ENCODE assay signal across 30 cellular contexts in genomic region chr14:71454513-71455332, GRCh38.
A peak's percentile ranks its signal among the peaks of the same experiment; 100 is the strongest.
DNase-seq lines count a peak whose midpoint lies in the region; ATAC-seq, FAIRE-seq and TF ChIP-seq lines count a peak whose summit lies in the region.
"Had no signal": no experiment of that assay in that cellular context is flagged by ENCODE, and none has a peak within 500 bp of the region (broad histone marks: within the 10 kb centered on the region; RNA-seq: fewer than 3 reads in every experiment).

No MANE protein-coding gene starts in this region.

- H3K4me3 ChIP-seq in PC-3 (ENCODE audit: low read length) (no peak overlapping the region), small intestine (ENCODE audit: low read depth in 1 of 2, low read length in 2 of 2) (no peak overlapping the region), left lung (no peak overlapping the region), suprapubic skin (no peak overlapping the region)
- H3K4me3 ChIP-seq: heart right ventricle, Peyer's patch, SJCRH30, smooth muscle cell, upper lobe of left lung had no signal

- peaks cover 81% of the 10 kb centered on the region for H3K79me2 ChIP-seq in PC-3 (ENCODE audit: low read length)

- TF ChIP-seq EP300 in suprapubic skin (IDR thresholded peaks at IDR 0.05): no peak

- H3K4me1 ChIP-seq in PC-3 (ENCODE audit: insufficient read depth, low read length) (peaks cover 48% of the 10 kb centered on the region), small intestine (ENCODE audit: control insufficient read depth in 2 of 2, insufficient read depth in 1 of 2, low read depth in 1 of 2, low read length in 1 of 2) (no peaks in the 10 kb centered on the region), left lung (peaks cover 0 to 8% of the 10 kb centered on the region in 2 donors), suprapubic skin (no peaks in the 10 kb centered on the region)
- H3K4me1 ChIP-seq: BE2C, SJCRH30 had no signal

- WGBS in small intestine, 3 donors: 19 to 63% (median 48%) methylated on average over 6 of the region's 6 CpGs
- WGBS in suprapubic skin: 74% methylated on average over 6 of the region's 6 CpGs

- H3F3A ChIP-seq in PC-3 (ENCODE audit: low read length, unreplicated experiment): no peaks in the 10 kb centered on the region

- TF ChIP-seq CTCF in PC-3 (conservative IDR thresholded peaks at IDR 0.05; ENCODE audit: low read depth, low read length): no peak
- no peak for TF ChIP-seq CTCF in left lung (IDR thresholded peaks at IDR 0.05)
- no peak for TF ChIP-seq CTCF in suprapubic skin (IDR thresholded peaks at IDR 0.05)

- H3K9me3 ChIP-seq in PC-3 (ENCODE audit: low read length) (no peaks in the 10 kb centered on the region), small intestine (ENCODE audit: control insufficient read depth, low read depth) (no peaks in the 10 kb centered on the region), left lung (no peaks in the 10 kb centered on the region), suprapubic skin (no peaks in the 10 kb centered on the region)
- H3K9me3 ChIP-seq: BE2C, Peyer's patch, SJCRH30, upper lobe of left lung had no signal

- intact Hi-C loops in PC-3 (cut with micrococcal nuclease): no loop called here
- intact Hi-C loops in left colon (cut with DNase I, micrococcal nuclease): no loop called here
- intact Hi-C loops in left lung (cut with DNase I): no loop called here

- FAIRE-seq in small intestine (lab: Jason Lieb, UNC): no peak

- POLR2A ChIA-PET in activated naive CD8-positive, alpha-beta T cell treated with anti-CD3 and anti-CD28 coated beads, Interleukin-2, amount 10 ng/mL, durations not matched to agents 7 days and 5 days (lab: Charles Lee): interaction anchor here (0.5 kb wide), 1 partner anchor 1672 kb away, joined by 3 read pairs; no protein-coding TSS in a partner anchor
- POLR2A ChIA-PET in PC-3 (lab: Charles Lee; ENCODE audit: unreplicated experiment): no interaction called here

- ATAC-seq in activated naive CD8-positive, alpha-beta T cell treated with anti-CD3 and anti-CD28 coated beads, Interleukin-2, amount 10 ng/mL, durations not matched to agents 7 days and 5 days (ENCODE audit: low read depth): no peak
- no peak for ATAC-seq in activated naive CD8-positive, alpha-beta T cell treated with anti-CD3 and anti-CD28 coated beads, Interleukin-2, amount 50 U/mL, for 24 hours
- ATAC-seq in PC-3: peak; percentile 25
- ATAC-seq in left colon: peak; percentile 55
- ATAC-seq in left lung: no peak
- ATAC-seq: esophagus mucosa, heart right ventricle had no signal

- BruUV-seq in PC-3 (replicated peaks; lab: Mats Ljungman, UMichigan): no TSS peak

- H3K4me3 Mint-ChIP-seq in activated naive CD8-positive, alpha-beta T cell treated with anti-CD3 and anti-CD28 coated beads, Interleukin-2, amount 10 ng/mL, durations not matched to agents 7 days and 5 days: no peak overlapping the region
- no peak overlapping the region for H3K4me3 Mint-ChIP-seq in activated naive CD8-positive, alpha-beta T cell treated with anti-CD3 and anti-CD28 coated beads, Interleukin-2, amount 50 U/mL, for 24 hours
- H3K4me3 Mint-ChIP-seq: activated CD4-positive, alpha-beta memory T cell treated with anti-CD3 and anti-CD28 coated beads, Interleukin-2, amount 10 ng/mL, durations not matched to agents 7 days and 5 days; CD8-positive, alpha-beta memory T cell; endodermal cell; naive B cell had no signal

- H3K4me1 Mint-ChIP-seq in activated naive CD8-positive, alpha-beta T cell treated with anti-CD3 and anti-CD28 coated beads, Interleukin-2, amount 10 ng/mL, durations not matched to agents 7 days and 5 days: peaks cover 13% of the 10 kb centered on the region
- H3K4me1 Mint-ChIP-seq in activated naive CD8-positive, alpha-beta T cell treated with anti-CD3 and anti-CD28 coated beads, Interleukin-2, amount 50 U/mL, for 24 hours: peaks cover 14% of the 10 kb centered on the region

- H3K9me3 Mint-ChIP-seq in activated naive CD8-positive, alpha-beta T cell treated with anti-CD3 and anti-CD28 coated beads, Interleukin-2, amount 10 ng/mL, durations not matched to agents 7 days and 5 days: peaks cover 3% of the 10 kb centered on the region
- no peaks in the 10 kb centered on the region for H3K9me3 Mint-ChIP-seq in activated naive CD8-positive, alpha-beta T cell treated with anti-CD3 and anti-CD28 coated beads, Interleukin-2, amount 50 U/mL, for 24 hours
- H3K9me3 Mint-ChIP-seq: CD8-positive, alpha-beta memory T cell had no signal

- CTCF ChIA-PET in PC-3 (lab: Charles Lee): no interaction called here

- H3K27me3 ChIP-seq in PC-3 (ENCODE audit: low read length) (no peaks in the 10 kb centered on the region), small intestine (ENCODE audit: control insufficient read depth in 2 of 2, insufficient read depth in 2 of 2, low read length in 2 of 2) (no peaks in the 10 kb centered on the region), left lung (no peaks in the 10 kb centered on the region), suprapubic skin (no peaks in the 10 kb centered on the region)
- H3K27me3 ChIP-seq: BE2C, heart right ventricle, Peyer's patch, SJCRH30, upper lobe of left lung had no signal

- peaks cover 9% of the 10 kb centered on the region for H3K36me3 Mint-ChIP-seq in activated naive CD8-positive, alpha-beta T cell treated with anti-CD3 and anti-CD28 coated beads, Interleukin-2, amount 10 ng/mL, durations not matched to agents 7 days and 5 days
- peaks cover 13% of the 10 kb centered on the region for H3K36me3 Mint-ChIP-seq in activated naive CD8-positive, alpha-beta T cell treated with anti-CD3 and anti-CD28 coated beads, Interleukin-2, amount 50 U/mL, for 24 hours (ENCODE audit: low read depth)

- no peak overlapping the region for H2AFZ ChIP-seq in PC-3 (ENCODE audit: low read length)

- no peak overlapping the region for H3K4me2 ChIP-seq in PC-3 (ENCODE audit: low read length)
- H3K4me2 ChIP-seq: smooth muscle cell had no signal

- H3K9me2 ChIP-seq in PC-3 (replicated peaks; ENCODE audit: low read length): no peaks in the 10 kb centered on the region

- no peak overlapping the region for H3K9ac ChIP-seq in PC-3 (ENCODE audit: low read length)

- no peak overlapping the region for H3K27ac ChIP-seq in PC-3 (ENCODE audit: low read length)
- H3K27ac ChIP-seq in small intestine (ENCODE audit: low read depth in 1 of 2, low read length in 1 of 2): no peak overlapping the region
- no peak overlapping the region for H3K27ac ChIP-seq in left lung
- no peak overlapping the region for H3K27ac ChIP-seq in suprapubic skin
- H3K27ac ChIP-seq: heart right ventricle, Peyer's patch, SJCRH30, upper lobe of left lung had no signal

- peak overlapping the region; percentile 17 for H3K27ac Mint-ChIP-seq in activated naive CD8-positive, alpha-beta T cell treated with anti-CD3 and anti-CD28 coated beads, Interleukin-2, amount 10 ng/mL, durations not matched to agents 7 days and 5 days
- no peak overlapping the region for H3K27ac Mint-ChIP-seq in activated naive CD8-positive, alpha-beta T cell treated with anti-CD3 and anti-CD28 coated beads, Interleukin-2, amount 50 U/mL, for 24 hours
- H3K27ac Mint-ChIP-seq: activated CD4-positive, alpha-beta memory T cell treated with anti-CD3 and anti-CD28 coated beads, Interleukin-2, amount 10 ng/mL, durations not matched to agents 7 days and 5 days; endodermal cell had no signal

- H3K36me3 ChIP-seq in PC-3 (ENCODE audit: low read depth, low read length) (no peaks in the 10 kb centered on the region), small intestine (ENCODE audit: control insufficient read depth in 2 of 2, insufficient read depth in 2 of 2, low read length in 2 of 2) (no peaks in the 10 kb centered on the region), left lung (no peaks in the 10 kb centered on the region), suprapubic skin (no peaks in the 10 kb centered on the region)
- H3K36me3 ChIP-seq: BE2C, heart right ventricle, Peyer's patch, SJCRH30, upper lobe of left lung had no signal

- no peak for TF ChIP-seq POLR2A in suprapubic skin (IDR thresholded peaks at IDR 0.05)

- DNase-seq in activated naive CD8-positive, alpha-beta T cell treated with anti-CD3 and anti-CD28 coated beads, Interleukin-2, amount 10 ng/mL, durations not matched to agents 7 days and 5 days: no peak
- no peak for DNase-seq in activated naive CD8-positive, alpha-beta T cell treated with anti-CD3 and anti-CD28 coated beads, Interleukin-2, amount 50 U/mL, for 24 hours
- DNase-seq in PC-3 (no peak), left colon (no peak), small intestine (peak; percentile 46), left lung (no peak), suprapubic skin (ENCODE audit: low spot score in 2 of 2) (no peak)
- DNase-seq in stimulated activated CD4-positive, alpha-beta T cell treated with anti-CD3 and anti-CD28 coated beads, Interleukin-4, amount 100 ng/mL, for 4 hours: no peak
- DNase-seq: activated CD4-positive, alpha-beta memory T cell treated with anti-CD3 and anti-CD28 coated beads, Interleukin-2, amount 10 ng/mL, durations not matched to agents 7 days and 5 days; activated CD4-positive, CD25-positive, alpha-beta regulatory T cell; activated effector memory CD4-positive, alpha-beta T cell treated with Interleukin-2 at 50 U/mL for 16 hours; BE2C; CD8-positive, alpha-beta memory T cell; central memory CD4-positive, alpha-beta T cell; DMS153; endodermal cell; foreskin fibroblast; heart right ventricle; mesendoderm; naive B cell; NCI-H1092; NCI-H187 treated with DMSO at 0.1 percent for 48 hours; NCI-H524 treated with DMSO at 0.1 percent for 48 hours; Peyer's patch; SJCRH30; stimulated activated CD4-positive, alpha-beta T cell treated with anti-CD3 and anti-CD28 coated beads, Interleukin-1b, Interleukin-23, amount 100 ng/mL, for 48 hours; substantia nigra; upper lobe of left lung had no signal

- H3K27me3 Mint-ChIP-seq in activated naive CD8-positive, alpha-beta T cell treated with anti-CD3 and anti-CD28 coated beads, Interleukin-2, amount 10 ng/mL, durations not matched to agents 7 days and 5 days: no peaks in the 10 kb centered on the region
- no peaks in the 10 kb centered on the region for H3K27me3 Mint-ChIP-seq in activated naive CD8-positive, alpha-beta T cell treated with anti-CD3 and anti-CD28 coated beads, Interleukin-2, amount 50 U/mL, for 24 hours
- H3K27me3 Mint-ChIP-seq: activated CD4-positive, alpha-beta memory T cell treated with anti-CD3 and anti-CD28 coated beads, Interleukin-2, amount 10 ng/mL, durations not matched to agents 7 days and 5 days; CD8-positive, alpha-beta memory T cell; naive B cell had no signal

- H4K20me1 ChIP-seq in PC-3 (ENCODE audit: low read length): no peaks in the 10 kb centered on the region

Comparison
In these comparisons a context has a peak if more than half of its experiments do, and no peak if none do; other contexts are left out.
1. ATAC-seq: peak in PC-3 (single experiment) and left colon (single experiment); none in activated naive CD8-positive, alpha-beta T cell treated with anti-CD3 and anti-CD28 coated beads, Interleukin-2, amount 10 ng/mL, durations not matched to agents 7 days and 5 days (single experiment), activated naive CD8-positive, alpha-beta T cell treated with anti-CD3 and anti-CD28 coated beads, Interleukin-2, amount 50 U/mL, for 24 hours (single experiment) and left lung (single experiment).